ENCODE assay signal across 16 cellular contexts in the genomic region with DNA sequence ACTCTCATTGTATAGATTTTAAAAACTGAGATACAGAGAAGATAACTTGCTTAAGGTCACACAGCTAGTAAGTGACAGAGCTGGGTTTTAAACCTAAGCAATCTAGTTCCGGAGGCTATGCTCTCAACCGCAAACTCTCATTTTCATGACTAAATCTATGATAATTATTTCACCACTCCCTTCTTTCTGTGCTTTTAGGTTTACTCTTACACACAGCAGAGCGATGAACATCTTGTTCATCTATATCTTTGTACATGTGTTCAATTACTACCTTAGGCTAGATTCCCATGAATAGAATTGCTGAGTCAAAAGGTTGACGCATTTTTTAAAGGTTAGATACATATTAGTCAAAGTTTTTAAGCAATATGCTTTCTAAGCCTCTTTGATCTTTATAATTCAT.
A peak's percentile ranks its signal among the peaks of the same experiment; 100 is the strongest.
DNase-seq lines count a peak whose midpoint lies in the region; ATAC-seq and TF ChIP-seq lines count a peak whose summit lies in the region.
"Had no signal": no experiment of that assay in that cellular context is flagged by ENCODE, and none has a peak within 500 bp of the region (broad histone marks: within the 10 kb centered on the region; RNA-seq: fewer than 3 reads in every experiment).

No MANE protein-coding gene starts in this region.

- H3K9me3 ChIP-seq in RWPE2 (ENCODE audit: severe bottlenecking) (no peaks in the 10 kb centered on the region), upper lobe of right lung (no peaks in the 10 kb centered on the region)

- H3K27ac Mint-ChIP-seq in type B pancreatic cell = peak overlapping the region; percentile 84
- H3K27ac Mint-ChIP-seq in activated naive CD8-positive, alpha-beta T cell treated with anti-CD3 and anti-CD28 coated beads for 36 hours = no peak overlapping the region
- H3K27ac Mint-ChIP-seq: CD14-positive monocyte, HFFc6 had no signal

- H3K4me1 Mint-ChIP-seq in type B pancreatic cell (ENCODE audit: unreplicated experiment) = peaks cover 25% of the 10 kb centered on the region
- no peaks in the 10 kb centered on the region for H3K4me1 Mint-ChIP-seq in activated naive CD8-positive, alpha-beta T cell treated with anti-CD3 and anti-CD28 coated beads for 36 hours

- H3K27me3 Mint-ChIP-seq in type B pancreatic cell = peaks cover 2% of the 10 kb centered on the region
- H3K27me3 Mint-ChIP-seq in activated naive CD8-positive, alpha-beta T cell treated with anti-CD3 and anti-CD28 coated beads for 36 hours = peaks cover 5% of the 10 kb centered on the region

- H3K4me3 ChIP-seq in RWPE2 (ENCODE audit: severe bottlenecking) = no peak overlapping the region
- H3K4me3 ChIP-seq in fibroblast of mammary gland (ENCODE audit: control insufficient read depth, low read depth, low read length) = no peak overlapping the region
- no peak overlapping the region for H3K4me3 ChIP-seq in upper lobe of right lung

- no peaks in the 10 kb centered on the region for H3K27me3 ChIP-seq in RWPE2 (ENCODE audit: insufficient read depth, poor library complexity, severe bottlenecking)
- no peaks in the 10 kb centered on the region for H3K27me3 ChIP-seq in upper lobe of right lung

- H3K9me3 Mint-ChIP-seq in type B pancreatic cell = no peaks in the 10 kb centered on the region
- no peaks in the 10 kb centered on the region for H3K9me3 Mint-ChIP-seq in activated naive CD8-positive, alpha-beta T cell treated with anti-CD3 and anti-CD28 coated beads for 36 hours
- H3K9me3 Mint-ChIP-seq: HFFc6 had no signal

- intact Hi-C loops in upper lobe of right lung (cut with DNase I) = no loop called here

- peaks cover 27% of the 10 kb centered on the region for H3K4me1 ChIP-seq in RWPE2 (ENCODE audit: insufficient read depth, poor library complexity, severe bottlenecking)
- H3K4me1 ChIP-seq in upper lobe of right lung = no peaks in the 10 kb centered on the region

- peak; percentile 41 to 73 for DNase-seq in NCI-H526 (lab: John Stamatoyannopoulos, UW)
- no peak for DNase-seq in RWPE2 (ENCODE audit: low spot score)
- DNase-seq in fibroblast of mammary gland (ENCODE audit: low read depth) = peak; percentile 8
- DNase-seq in type B pancreatic cell (ENCODE audit: extremely low spot score, unreplicated experiment) = no peak
- DNase-seq in upper lobe of right lung = no peak
- DNase-seq in activated naive CD8-positive, alpha-beta T cell treated with anti-CD3 and anti-CD28 coated beads for 36 hours = no peak
- DNase-seq: ACHN, HFFc6, NCI-H1436, NCI-H2029, NCI-H446, NCI-H748 treated with DMSO at 0.1 percent for 48 hours had no signal

- no peak overlapping the region for H3K4me3 Mint-ChIP-seq in type B pancreatic cell
- H3K4me3 Mint-ChIP-seq in activated naive CD8-positive, alpha-beta T cell treated with anti-CD3 and anti-CD28 coated beads for 36 hours = no peak overlapping the region
- H3K4me3 Mint-ChIP-seq: CD14-positive monocyte, HFFc6 had no signal

- ATAC-seq in RWPE2 (ENCODE audit: low read depth) (peak; percentile 90), upper lobe of right lung (no peak), HG02610 (IDR thresholded peaks at IDR 0.05; ENCODE audit: unreplicated experiment) (no peak)
- ATAC-seq: Right ventricle myocardium inferior had no signal

- H3K27ac ChIP-seq in RWPE2 (ENCODE audit: poor library complexity, severe bottlenecking) (peak overlapping the region; percentile 18), upper lobe of right lung (no peak overlapping the region)
- H3K27ac ChIP-seq: KMS-11 had no signal

- H3K36me3 ChIP-seq in RWPE2 (ENCODE audit: low read depth) = no peaks in the 10 kb centered on the region
- no peaks in the 10 kb centered on the region for H3K36me3 ChIP-seq in upper lobe of right lung

- TF ChIP-seq CTCF in RWPE2 (IDR thresholded peaks at IDR 0.05; ENCODE audit: poor library complexity, severe bottlenecking) (no peak), fibroblast of mammary gland (conservative IDR thresholded peaks at IDR 0.05; ENCODE audit: control insufficient read depth, insufficient read depth, low read depth, low read length) (no peak), type B pancreatic cell (conservative IDR thresholded peaks at IDR 0.05) (no peak), upper lobe of right lung (IDR thresholded peaks at IDR 0.05) (no peak)

- peaks cover 3% of the 10 kb centered on the region for H3K36me3 Mint-ChIP-seq in type B pancreatic cell
- no peaks in the 10 kb centered on the region for H3K36me3 Mint-ChIP-seq in activated naive CD8-positive, alpha-beta T cell treated with anti-CD3 and anti-CD28 coated beads for 36 hours

Comparison
In these comparisons a context has a peak if more than half of its experiments do, and no peak if none do; other contexts are left out.
1. DNase-seq: peak in NCI-H526 (2 of 2) and fibroblast of mammary gland (single experiment); none in RWPE2 (single experiment), type B pancreatic cell (single experiment), upper lobe of right lung (single experiment) and activated naive CD8-positive, alpha-beta T cell treated with anti-CD3 and anti-CD28 coated beads for 36 hours (single experiment).